In genomic region chr1:174169342-174169741, GRCh38 we compare ENCODE assay signal across 18 cellular contexts.
"Had no signal": no experiment of that assay in that cellular context is flagged by ENCODE, and none has a peak within 500 bp of the region (broad histone marks: within the 10 kb centered on the region; RNA-seq: fewer than 3 reads in every experiment).

No MANE protein-coding gene starts in this region.

- H3K9me3 Mint-ChIP-seq: activated naive CD4-positive, alpha-beta T cell treated with anti-CD3 and anti-CD28 coated beads, Interleukin-2, amount 50 U/mL, for 24 hours; nephron; T-cell had no signal

- H3K27me3 Mint-ChIP-seq: activated naive CD4-positive, alpha-beta T cell treated with anti-CD3 and anti-CD28 coated beads, Interleukin-2, amount 50 U/mL, for 24 hours; T-cell had no signal

- H3K4me3 ChIP-seq: ascending aorta, esophagus squamous epithelium, sigmoid colon had no signal

- H2AFZ ChIP-seq: parathyroid adenoma had no signal

- H3K4me3 Mint-ChIP-seq: activated naive CD4-positive, alpha-beta T cell treated with anti-CD3 and anti-CD28 coated beads, Interleukin-2, amount 50 U/mL, for 24 hours; nephron; T-cell had no signal

- DNase-seq: activated CD4-positive, alpha-beta T cell treated with anti-CD3 and anti-CD28 coated beads for 1 hour; activated CD8-positive, alpha-beta memory T cell treated with anti-CD3 and anti-CD28 coated beads for 24 hours; activated CD8-positive, alpha-beta memory T cell treated with anti-CD3 and anti-CD28 coated beads, Interleukin-2, amount 50 U/mL, for 48 hours; activated gamma-delta T cell; cortex of kidney; esophagus squamous epithelium; left colon; midbrain; sigmoid colon; stimulated activated CD4-positive, alpha-beta T cell treated with anti-CD3 and anti-CD28 coated beads, Interleukin-4, amount 100 ng/mL, for 24 hours; stimulated activated naive CD4-positive, alpha-beta T cell; T-cell; T-helper 9 cell had no signal

- H3K79me2 ChIP-seq: parathyroid adenoma had no signal

- H3K36me3 ChIP-seq: ascending aorta, esophagus squamous epithelium, sigmoid colon had no signal

- H3K27ac Mint-ChIP-seq: activated naive CD4-positive, alpha-beta T cell treated with anti-CD3 and anti-CD28 coated beads, Interleukin-2, amount 50 U/mL, for 24 hours; nephron; T-cell had no signal

- H3K27ac ChIP-seq: ascending aorta, esophagus squamous epithelium, parathyroid adenoma, sigmoid colon, VCaP had no signal

- ATAC-seq: left colon, T-cell had no signal

- H3K4me1 ChIP-seq: ascending aorta, parathyroid adenoma had no signal

- H3K4me1 Mint-ChIP-seq: nephron had no signal

- H3K9me3 ChIP-seq: ascending aorta, esophagus squamous epithelium, sigmoid colon had no signal

- H3K9ac ChIP-seq: parathyroid adenoma had no signal

- H3K27me3 ChIP-seq: ascending aorta, esophagus squamous epithelium, sigmoid colon had no signal
